Comparison of ENCODE assay signal across 1 cellular context in the genomic region with DNA sequence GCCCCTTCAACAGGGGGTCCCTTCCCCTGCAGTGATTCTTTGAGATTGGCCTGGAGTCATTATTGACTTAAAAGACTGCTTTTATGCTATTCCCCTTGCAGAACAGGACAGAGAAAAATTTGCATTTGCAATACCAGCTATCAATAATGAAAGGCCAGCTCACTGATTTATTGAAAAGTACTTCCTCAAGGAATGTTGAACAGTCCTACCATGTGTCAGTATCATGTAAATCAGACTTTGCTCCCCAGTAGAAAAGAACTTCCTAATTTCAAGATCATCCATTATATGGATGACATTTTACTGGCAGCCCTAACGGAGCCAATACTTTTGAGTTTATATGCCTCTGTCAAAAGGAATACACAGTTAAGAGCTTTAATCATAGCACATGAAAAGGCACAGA.
A peak's percentile ranks its signal among the peaks of the same experiment; 100 is the strongest.
TF ChIP-seq lines count a peak whose summit lies in the region.

No MANE protein-coding gene starts in this region.

TF ChIP-seq in K562, 482 proteins besides CTCF, POLR2A, EP300 and RAD21:
- no peak for TF ChIP-seq BRD4 (IDR thresholded peaks at IDR 0.05)
- no peak for TF ChIP-seq PBX2 (CRISPR knock-in tag; IDR thresholded peaks at IDR 0.05; ENCODE audit: low read depth)
- peak; percentile 43 for TF ChIP-seq PBX2 (tag; conservative IDR thresholded peaks at IDR 0.05; ENCODE audit: low read depth)
- no peak for TF ChIP-seq FOXA1 (IDR thresholded peaks at IDR 0.05; ENCODE audit: borderline replicate concordance)
TF ChIP-seq in K562: peak in this region for 1.
